In the genomic region with DNA sequence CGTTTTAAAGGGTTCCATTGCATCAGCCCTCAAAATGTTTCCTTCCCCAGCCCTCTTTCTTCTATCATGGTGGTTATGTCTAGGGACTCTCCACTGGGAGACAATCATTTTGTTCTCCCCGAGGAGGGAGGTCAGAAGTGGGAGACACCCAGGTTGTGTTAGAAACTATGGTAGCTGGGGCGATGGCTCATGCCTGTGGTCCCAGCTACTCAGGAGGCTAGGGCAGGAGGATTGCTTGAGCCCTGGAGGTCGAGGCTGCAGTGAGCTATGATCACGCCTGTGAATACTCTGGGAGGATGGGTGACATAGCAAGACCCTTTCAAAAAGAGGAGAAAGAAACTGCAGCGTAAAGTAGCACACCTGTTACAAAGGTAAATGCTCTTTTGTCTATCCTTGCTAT, we compare ENCODE assay signal across 8 cellular contexts. TPM values are rescaled to one million over a fixed set of nuclear protein-coding genes. Genes with fewer than 3 reads are reported as not detected.
DNase-seq lines count a peak whose midpoint lies in the region; ATAC-seq and TF ChIP-seq lines count a peak whose summit lies in the region.

No MANE protein-coding gene starts in this region.

- H3K27ac Mint-ChIP-seq in naive B cell: peak overlapping the region; percentile 49 to 98 (median 94)

- H2BK5ac ChIP-seq in IMR-90 (ENCODE audit: low read depth, low read length, poor library complexity, severe bottlenecking): peak overlapping the region; percentile 68

- no CpG with 5 or more reads among the region's 6 CpGs for WGBS in IMR-90 (ENCODE audit: extremely low coverage in 2 of 2, insufficient read length in 1 of 2), 2 experiments

- H3K4me3 ChIP-seq in IMR-90 (ENCODE audit: insufficient read depth, low read depth, low read length): peak overlapping the region; percentile 39
- peak overlapping the region; percentile 70 for H3K4me3 ChIP-seq in coronary artery

- H3K36me3 Mint-ChIP-seq in naive B cell: no peaks in the 10 kb centered on the region

- CTCF ChIA-PET in IMR-90 (lab: Yijun Ruan, JAX): interaction anchor here (0.6 to 2.0 kb wide), 7 partner anchors 12 to 39 kb away, joined by 3 to 17 read pairs (median 5); partner anchors contain the start of genes LRRC23 and SPSB2

- ATAC-seq in IMR-90 (ENCODE audit: low read depth) (no peak), naive B cell (ENCODE audit: low read depth in 2 of 2) (no peak)

- peak overlapping the region; percentile 95 for H2AFZ ChIP-seq in IMR-90 (replicated peaks; ENCODE audit: low read length, poor library complexity)

- dilution Hi-C loops in IMR-90 (cut with HindIII; ENCODE audit: low sequenced_read_pairs, unreplicated experiment): no loop called here

- H2BK120ac ChIP-seq in IMR-90 (ENCODE audit: low read depth, low read length): peak overlapping the region; percentile 13

- peak overlapping the region; percentile 95 for H2AK5ac ChIP-seq in IMR-90 (ENCODE audit: low read depth, low read length)

- peak overlapping the region; percentile 83 for H3K4ac ChIP-seq in IMR-90 (ENCODE audit: low read depth, low read length)

- H3K79me1 ChIP-seq in IMR-90 (ENCODE audit: low read depth in 1 of 2, low read length in 2 of 2): peaks cover 5 to 20% of the 10 kb centered on the region in 2 experiments; a peak in 3 of 4 replicates

- no peaks in the 10 kb centered on the region for H3K27me3 Mint-ChIP-seq in naive B cell

- no peak for TF ChIP-seq CTCF in IMR-90 (conservative IDR thresholded peaks at IDR 0.05; ENCODE audit: low read depth, low read length)
- no peak for TF ChIP-seq CTCF in coronary artery (IDR thresholded peaks at IDR 0.05)

- H3K36me3 ChIP-seq in ES-I3 (ENCODE audit: insufficient read depth, low read length) (0 out of 2 replicates have a peak, but pooled peaks cover 2% of the 10 kb centered on the region), IMR-90 (ENCODE audit: control insufficient read depth, insufficient read depth, low read length) (0 out of 2 replicates have a peak, but pooled peaks cover 1% of the 10 kb centered on the region)

- H3K4me2 ChIP-seq in IMR-90 (ENCODE audit: low read depth, low read length): peak overlapping the region; percentile 61

- POLR2A ChIA-PET in IMR-90 (lab: Charles Lee; ENCODE audit: unreplicated experiment): interaction anchor here (0.5 to 1.4 kb wide), 8 partner anchors 10 to 931 kb away, joined by 3 to 12 read pairs (median 5); partner anchors contain the start of gene SPSB2

- H3K23ac ChIP-seq in IMR-90 (ENCODE audit: low read depth, low read length): peak overlapping the region; percentile 48

- peak overlapping the region; percentile 67 for H3K56ac ChIP-seq in IMR-90 (ENCODE audit: extremely low read depth, insufficient read depth, low read length)

- peaks cover 22% of the 10 kb centered on the region for H3K4me1 ChIP-seq in ES-I3 (ENCODE audit: insufficient read depth, low read length)
- peaks cover 2% of the 10 kb centered on the region for H3K4me1 ChIP-seq in IMR-90 (ENCODE audit: control insufficient read depth, insufficient read depth, low read length)

- no peak for TF ChIP-seq POLR2A in IMR-90 (IDR thresholded peaks at IDR 0.05; ENCODE audit: low read depth, low read length)

- peak overlapping the region; percentile 36; the same call in 1 of the 3 replicates for H2BK15ac ChIP-seq in IMR-90 (ENCODE audit: low read depth, low read length)

- no peaks in the 10 kb centered on the region for H4K20me1 ChIP-seq in IMR-90 (ENCODE audit: insufficient read depth, low read length)

- no peak overlapping the region; the same call in 1 of the 2 replicates for H2BK20ac ChIP-seq in IMR-90 (ENCODE audit: low read depth, low read length)

- H3K27ac ChIP-seq in IMR-90 (ENCODE audit: insufficient read depth, low read length) (peak overlapping the region; percentile 88), coronary artery (peak overlapping the region; percentile 88 to 90)

- peak overlapping the region; percentile 47 for H3K14ac ChIP-seq in IMR-90 (replicated peaks; ENCODE audit: low read depth, low read length)

- H4K91ac ChIP-seq in IMR-90 (ENCODE audit: insufficient read depth, low read depth, low read length): peak overlapping the region; percentile 86

- peaks cover 10 to 15% (median 15%) of the 10 kb centered on the region in 3 donors for H3K4me1 Mint-ChIP-seq in naive B cell

- DNase-seq in IMR-90 (no peak), coronary artery (ENCODE audit: low spot score) (no peak), naive B cell (no peak), SKM-1 treated with dmso at 0.1 percent for 144 hours (lab: John Stamatoyannopoulos, UW; ENCODE audit: unreplicated experiment) (no peak), hepatic stellate cell (ENCODE audit: low spot score) (no peak), cerebellar nuclear complex (lab: John Stamatoyannopoulos, UW) (no peak), pons (ENCODE audit: low spot score) (no peak)

- H3K9ac ChIP-seq in ES-I3 (ENCODE audit: low read depth, low read length): peak overlapping the region; percentile 47
- H3K9ac ChIP-seq in IMR-90 (ENCODE audit: low read depth, low read length): peak overlapping the region; percentile 79

- H2AK9ac ChIP-seq in IMR-90 (replicated peaks; ENCODE audit: low read depth, low read length, poor library complexity): peak overlapping the region; percentile 47

- in situ Hi-C loops in IMR-90 (cut with MboI; ENCODE audit: low sequenced_read_pairs): no loop called here

- intact Hi-C loops in IMR-90 (cut with micrococcal nuclease): loop anchor here (1.0 kb wide), 2 partner anchors 18 to 66 kb away; partner anchors contain the start of gene SPSB2

- H4K8ac ChIP-seq in IMR-90 (ENCODE audit: low read depth in 2 of 2, low read length in 2 of 2): peak overlapping the region; percentile 95 to 99

- TF ChIP-seq RAD21 in IMR-90 (IDR thresholded peaks at IDR 0.05; ENCODE audit: low read length): no peak

- BruUV-seq in IMR-90 (replicated peaks; lab: Mats Ljungman, UMichigan): no TSS peak

- H3K27me3 ChIP-seq in IMR-90 (ENCODE audit: control insufficient read depth, insufficient read depth, low read length): no peaks in the 10 kb centered on the region

- peak overlapping the region; percentile 86 for H4K5ac ChIP-seq in IMR-90 (ENCODE audit: low read depth, low read length)

- H3K9me3 ChIP-seq in ES-I3 (ENCODE audit: control insufficient read depth, insufficient read depth, low read length): no peaks in the 10 kb centered on the region
- H3K9me3 ChIP-seq in IMR-90 (ENCODE audit: control insufficient read depth, insufficient read depth, low read length): no peaks in the 10 kb centered on the region

- H3K9me1 ChIP-seq in IMR-90 (ENCODE audit: insufficient read depth, low read length): 0 out of 2 replicates have a peak, but pooled peaks cover 12% of the 10 kb centered on the region

- no peaks in the 10 kb centered on the region for H3K9me3 Mint-ChIP-seq in naive B cell

- H3K18ac ChIP-seq in IMR-90 (ENCODE audit: low read depth, low read length): peak overlapping the region; percentile 62

- peak overlapping the region; percentile 80 to 94 (median 92) for H3K4me3 Mint-ChIP-seq in naive B cell

TF ChIP-seq in IMR-90, 13 proteins besides CTCF, POLR2A, EP300 and RAD21:
- no peak for TF ChIP-seq CHD1 (IDR thresholded peaks at IDR 0.05; ENCODE audit: low read depth, low read length)
- no peak for TF ChIP-seq MAFK (IDR thresholded peaks at IDR 0.05; ENCODE audit: low read depth, low read length)
- no peak for TF ChIP-seq RFX5 (IDR thresholded peaks at IDR 0.05; ENCODE audit: low read depth, low read length)
- no peak for TF ChIP-seq RCOR1 (IDR thresholded peaks at IDR 0.05; ENCODE audit: insufficient replicate concordance, low read length)
TF ChIP-seq in IMR-90: peak in this region for 0.

RNA-seq across cellular contexts. Expression of gene LRRC23, which starts 13.0 kb away (rescaled TPM):
- 8.9 and 11.1 TPM in 2 replicates for total RNA-seq in IMR-90 (2012; rRNA removed)
- 9.2 and 11.4 TPM in 2 replicates for polyA plus RNA-seq in IMR-90 (2012; rRNA removed)
- 4.4 and 12.5 TPM in 2 replicates for polyA plus RNA-seq in IMR-90 (2012; cell fraction: cytosol; rRNA removed)
- polyA plus RNA-seq in IMR-90 (2012; cell fraction: nucleus; rRNA removed; ENCODE audit: low replicate concordance): 3.3 and 9.7 TPM in 2 replicates
- polyA plus RNA-seq in naive B cell (ENCODE audit: low read depth in 6 of 6): 1 to 10 TPM; 4.1 to 8.7 (median 7.1) TPM

RNA-seq across cellular contexts. Expression of gene SPSB2, which starts 18.5 kb away (rescaled TPM):
- total RNA-seq in IMR-90 (2012; rRNA removed): 1.1 and 1.3 TPM in 2 replicates
- 4.1 and 4.3 TPM in 2 replicates for polyA plus RNA-seq in IMR-90 (2012; rRNA removed)
- 3.5 and 5.0 TPM in 2 replicates for polyA plus RNA-seq in IMR-90 (2012; cell fraction: cytosol; rRNA removed)
- 3.4 and 6.9 TPM in 2 replicates for polyA plus RNA-seq in IMR-90 (2012; cell fraction: nucleus; rRNA removed; ENCODE audit: low replicate concordance)
- 10 to 100 TPM in 2 of 6 donors, 1 to 10 TPM in 4; 7.9 to 15.5 (median 8.9) TPM for polyA plus RNA-seq in naive B cell (ENCODE audit: low read depth in 6 of 6)

RNA-seq across cellular contexts. Expression of gene ENO2, which starts 22.7 kb away (rescaled TPM):
- total RNA-seq in IMR-90 (2012; rRNA removed): 20.8 and 28.3 TPM in 2 replicates
- polyA plus RNA-seq in IMR-90 (2012; rRNA removed) (81.5 and 92.8 TPM in 2 replicates), naive B cell (ENCODE audit: low read depth in 6 of 6) (1 to 10 TPM; 3.8 to 8.4 (median 5.9) TPM)
- polyA plus RNA-seq in IMR-90 (2012; cell fraction: cytosol; rRNA removed): 71.8 and 86.4 TPM in 2 replicates
- 275 and 368 TPM in 2 replicates for polyA plus RNA-seq in IMR-90 (2012; cell fraction: nucleus; rRNA removed; ENCODE audit: low replicate concordance)

RNA-seq across cellular contexts. Expression of gene TPI1, which starts 24.3 kb away (rescaled TPM):
- total RNA-seq in IMR-90 (2012; rRNA removed): 1,842 and 2,176 TPM in 2 replicates
- polyA plus RNA-seq in IMR-90 (2012; rRNA removed) (1,995 and 2,214 TPM in 2 replicates), naive B cell (ENCODE audit: low read depth in 6 of 6) (100 to 1,000 TPM; 294 to 712 (median 357) TPM)
- polyA plus RNA-seq in IMR-90 (2012; cell fraction: cytosol; rRNA removed): 1,900 and 1,916 TPM in 2 replicates
- 853 and 906 TPM in 2 replicates for polyA plus RNA-seq in IMR-90 (2012; cell fraction: nucleus; rRNA removed; ENCODE audit: low replicate concordance)

RNA-seq across cellular contexts. Expression of gene ATN1, which starts 36.1 kb away (rescaled TPM):
- total RNA-seq in IMR-90 (2012; rRNA removed): 2.5 and 3.4 TPM in 2 replicates
- 58.7 and 59.8 TPM in 2 replicates for polyA plus RNA-seq in IMR-90 (2012; rRNA removed)
- 40.9 and 41.7 TPM in 2 replicates for polyA plus RNA-seq in IMR-90 (2012; cell fraction: cytosol; rRNA removed)
- 106 and 200 TPM in 2 replicates for polyA plus RNA-seq in IMR-90 (2012; cell fraction: nucleus; rRNA removed; ENCODE audit: low replicate concordance)
- 1 to 10 TPM in 3 of 6 donors, under 1 TPM in 2, not detected in 1; 0.57 to 2.2 (median 1.1) TPM for polyA plus RNA-seq in naive B cell (ENCODE audit: low read depth in 6 of 6)

Comparison
In these comparisons a context has a peak if more than half of its experiments do, and no peak if none do; other contexts are left out.
1. RNA of gene ENO2, which starts 22.7 kb away (polyA plus RNA-seq): 71.8 to 368 TPM in IMR-90; 3.8 to 8.4 TPM in naive B cell; every median in the first group is over 4 times any median in the second.